11 cellular contexts compared by ENCODE assay signal in genomic region chr17:20074001-20074400, GRCh38.
A peak's percentile ranks its signal among the peaks of the same experiment; 100 is the strongest.
DNase-seq lines count a peak whose midpoint lies in the region; ATAC-seq and TF ChIP-seq lines count a peak whose summit lies in the region.
"Had no signal": no experiment of that assay in that cellular context is flagged by ENCODE, and none has a peak within 500 bp of the region (broad histone marks: within the 10 kb centered on the region; RNA-seq: fewer than 3 reads in every experiment).

No MANE protein-coding gene starts in this region.

- no peak for DNase-seq in activated T-cell treated with anti-CD3 and anti-CD28 coated beads, Interleukin-2, amount 50 U/mL, for 4 hours
- no peak for DNase-seq in activated T-cell treated with anti-CD3 and anti-CD28 coated beads, Interleukin-2, amount 50 U/mL, for 1 hour
- DNase-seq in adipocyte (ENCODE audit: low read depth) (no peak), tibial nerve (ENCODE audit: low spot score in 2 of 2) (no peak), DMS153 treated with DMSO at 0.1 percent for 48 hours (lab: John Stamatoyannopoulos, UW; ENCODE audit: unreplicated experiment) (no peak), foreskin fibroblast (no peak), ACHN (no peak)
- DNase-seq: foreskin keratinocyte, NCI-H1105 treated with DMSO at 0.1 percent for 48 hours had no signal

- peaks cover 21% of the 10 kb centered on the region for H3K4me1 Mint-ChIP-seq in activated T-cell treated with anti-CD3 and anti-CD28 coated beads, Interleukin-2, amount 50 U/mL, for 4 hours (ENCODE audit: low read depth)

- 19 to 31% methylated on average over 7 of the region's 7 CpGs for WGBS in tibial nerve, 2 donors

- peak in 1 of 2 donors; percentile 27 for ATAC-seq in activated T-cell treated with anti-CD3 and anti-CD28 coated beads, Interleukin-2, amount 50 U/mL, for 4 hours
- ATAC-seq: foreskin keratinocyte had no signal

- H3K9me3 ChIP-seq in adipocyte (ENCODE audit: control insufficient read depth, low read length) = no peaks in the 10 kb centered on the region
- no peaks in the 10 kb centered on the region for H3K9me3 ChIP-seq in mononuclear cell (ENCODE audit: low read depth, low read length)
- no peaks in the 10 kb centered on the region for H3K9me3 ChIP-seq in tibial nerve
- H3K9me3 ChIP-seq: Peyer's patch had no signal

- peak overlapping the region; percentile 59 for H3K4me3 Mint-ChIP-seq in activated T-cell treated with anti-CD3 and anti-CD28 coated beads, Interleukin-2, amount 50 U/mL, for 4 hours

- H3K4me1 ChIP-seq in adipocyte (ENCODE audit: control insufficient read depth, insufficient read depth, low read length) (peaks cover 33% of the 10 kb centered on the region), mononuclear cell (ENCODE audit: insufficient read depth, low read length) (peaks cover 60% of the 10 kb centered on the region), tibial nerve (peaks cover 0 to 36% (median 15%) of the 10 kb centered on the region in 4 donors)
- H3K4me1 ChIP-seq: Peyer's patch had no signal

- no peak for TF ChIP-seq POLR2A in tibial nerve (IDR thresholded peaks at IDR 0.05)

- no peaks in the 10 kb centered on the region for H3K9me3 Mint-ChIP-seq in activated T-cell treated with anti-CD3 and anti-CD28 coated beads, Interleukin-2, amount 50 U/mL, for 4 hours

- peak overlapping the region in 2 of 4 donors; percentile 61 to 69 for H3K27ac ChIP-seq in tibial nerve
- H3K27ac ChIP-seq: foreskin keratinocyte had no signal

- TF ChIP-seq EP300 in tibial nerve (IDR thresholded peaks at IDR 0.05) = no peak

- no peaks in the 10 kb centered on the region for H3K36me3 Mint-ChIP-seq in activated T-cell treated with anti-CD3 and anti-CD28 coated beads, Interleukin-2, amount 50 U/mL, for 4 hours (ENCODE audit: insufficient read depth)

- peak overlapping the region; percentile 82 for H3K9ac ChIP-seq in adipocyte (ENCODE audit: low read length)

- no peak for TF ChIP-seq CTCF in tibial nerve (IDR thresholded peaks at IDR 0.05)
- no peak for TF ChIP-seq CTCF in foreskin fibroblast (IDR thresholded peaks at IDR 0.05; ENCODE audit: low read depth, low read length)

- in situ Hi-C loops in ACHN (cut with HindIII; ENCODE audit: low pct_ligation_motif_present, low pct_unique_long_range_greater_than_20kb, low sequenced_read_pairs) = no loop called here

- H3K27me3 ChIP-seq in adipocyte (replicated peaks; ENCODE audit: control insufficient read depth, insufficient read depth, low read length) (no peaks in the 10 kb centered on the region), mononuclear cell (ENCODE audit: insufficient read depth, low read length) (no peaks in the 10 kb centered on the region), tibial nerve (no peaks in the 10 kb centered on the region)
- H3K27me3 ChIP-seq: Peyer's patch had no signal

- H3K36me3 ChIP-seq in adipocyte (ENCODE audit: control insufficient read depth, insufficient read depth, low read length, severe bottlenecking) = no peaks in the 10 kb centered on the region
- H3K36me3 ChIP-seq in tibial nerve = no peaks in the 10 kb centered on the region
- H3K36me3 ChIP-seq: Peyer's patch had no signal

- peaks cover 2% of the 10 kb centered on the region for H3K27me3 Mint-ChIP-seq in activated T-cell treated with anti-CD3 and anti-CD28 coated beads, Interleukin-2, amount 50 U/mL, for 4 hours (ENCODE audit: low read depth)

- H3K4me3 ChIP-seq in adipocyte (ENCODE audit: low read length) (peak overlapping the region; percentile 77), mononuclear cell (ENCODE audit: low read length) (peak overlapping the region; percentile 60), tibial nerve (peak overlapping the region in 3 of 4 donors; percentile 15 to 42 (median 20)), foreskin fibroblast (ENCODE audit: low read depth in 1 of 2, low read length in 2 of 2) (no peak overlapping the region)

Comparison
In these comparisons a context has a peak if more than half of its experiments do, and no peak if none do; other contexts are left out.
1. H3K4me3 ChIP-seq: peak in adipocyte (single experiment), mononuclear cell (single experiment) and tibial nerve (3 of 4); none in foreskin fibroblast (0 of 2).